14 cellular contexts compared by ENCODE assay signal in genomic region chr18:26004827-26005226, GRCh38.
"Had no signal": no experiment of that assay in that cellular context is flagged by ENCODE, and none has a peak within 500 bp of the region (broad histone marks: within the 10 kb centered on the region; RNA-seq: fewer than 3 reads in every experiment).

No MANE protein-coding gene starts in this region.

- DNase-seq: activated CD4-positive, alpha-beta T cell treated with anti-CD3 and anti-CD28 coated beads for 48 hours; activated CD8-positive, alpha-beta memory T cell treated with anti-CD3 and anti-CD28 coated beads, Interleukin-2, amount 50 U/mL, for 48 hours; activated CD8-positive, alpha-beta T cell treated with anti-CD3 and anti-CD28 coated beads, Interleukin-2, amount 10 ng/mL, durations not matched to agents 7 days and 5 days; activated gamma-delta T cell treated with Interleukin-2 at 50 U/mL for 16 hours; amniotic stem cell; dorsolateral prefrontal cortex; endodermal cell; erythroblast; gastrocnemius medialis; heart right ventricle; left colon; mucosa of descending colon; naive thymus-derived CD8-positive, alpha-beta T cell had no signal

- H3K4me3 ChIP-seq: dorsolateral prefrontal cortex, gastrocnemius medialis, heart right ventricle, mucosa of descending colon had no signal

- ATAC-seq: activated CD8-positive, alpha-beta T cell treated with anti-CD3 and anti-CD28 coated beads, Interleukin-2, amount 10 ng/mL, durations not matched to agents 7 days and 5 days; gastrocnemius medialis; heart right ventricle; left colon; mucosa of descending colon; naive thymus-derived CD8-positive, alpha-beta T cell; stimulated activated effector memory CD8-positive, alpha-beta T cell treated with anti-CD3 and anti-CD28 coated beads, Interleukin-12 subunit alpha, Interleukin-12 subunit beta, amount 100 ng/mL, for 72 hours had no signal
